18 cellular contexts compared by ENCODE assay signal in genomic region chr17:81957691-81958432, GRCh38. TPM values are rescaled to one million over a fixed set of nuclear protein-coding genes. Genes with fewer than 3 reads are reported as not detected.
DNase-seq lines count a peak whose midpoint lies in the region; ATAC-seq and TF ChIP-seq lines count a peak whose summit lies in the region.
"Had no signal": no experiment of that assay in that cellular context is flagged by ENCODE, and none has a peak within 500 bp of the region (broad histone marks: within the 10 kb centered on the region; RNA-seq: fewer than 3 reads in every experiment).

No MANE protein-coding gene starts in this region.

- H3K79me2 ChIP-seq in osteoblast (ENCODE audit: insufficient read depth, low read length), result no peaks in the 10 kb centered on the region

- no peak overlapping the region for H2AFZ ChIP-seq in osteoblast (ENCODE audit: low read length)
- H2AFZ ChIP-seq: PC-9 had no signal

- no peak for DNase-seq in T-helper 2 cell treated with Interferon-gamma antibody and Interleukin-4, amounts not matched to agents 5 μg/mL and 100 μg/mL, for 36 hours (ENCODE audit: low spot score)
- DNase-seq in T-helper 2 cell (no peak), T-helper 17 cell (no peak), glutamatergic neuron (no peak), osteoblast (ENCODE audit: insufficient read length, low spot score, missing footprints) (peak; percentile 77), SHP77 (lab: John Stamatoyannopoulos, UW) (no peak), globus pallidus (ENCODE audit: low spot score) (no peak), H4 (ENCODE audit: low spot score) (no peak)
- DNase-seq: 8988T, EL, H7, NCI-H187 treated with DMSO at 0.1 percent for 48 hours, NCI-H446 treated with DMSO at 0.1 percent for 48 hours, NCI-H748 treated with DMSO at 0.1 percent for 48 hours, PC-9, Right ventricle myocardium superior had no signal

- H3K4me2 ChIP-seq in osteoblast (ENCODE audit: insufficient read depth, low read length), result no peak overlapping the region
- H3K4me2 ChIP-seq: BLaER1 treated with 17β-estradiol and CSF1 and Interleukin-3, amounts not matched to agents 10 nM and 100 nM; PC-9 had no signal

- no peak for ATAC-seq in T-helper 17 cell

- no peaks in the 10 kb centered on the region for H3K9me3 Mint-ChIP-seq in T-helper 2 cell treated with Interferon-gamma antibody and Interleukin-4, amounts not matched to agents 5 μg/mL and 100 μg/mL, for 36 hours
- H3K9me3 Mint-ChIP-seq in glutamatergic neuron (ENCODE audit: unreplicated experiment), result peaks cover 12% of the 10 kb centered on the region

- H3K27me3 Mint-ChIP-seq in T-helper 2 cell treated with Interferon-gamma antibody and Interleukin-4, amounts not matched to agents 5 μg/mL and 100 μg/mL, for 36 hours (ENCODE audit: low read depth), result peaks cover 28% of the 10 kb centered on the region
- H3K27me3 Mint-ChIP-seq in T-helper 17 cell (peaks cover 11% of the 10 kb centered on the region), glutamatergic neuron (ENCODE audit: unreplicated experiment) (peaks cover 10% of the 10 kb centered on the region)

- H3K4me3 ChIP-seq in osteoblast (ENCODE audit: insufficient read depth, low read length), result no peak overlapping the region
- H3K4me3 ChIP-seq: BLaER1 treated with 17β-estradiol and CSF1 and Interleukin-3, amounts not matched to agents 10 nM and 100 nM; PC-9 had no signal

- no peaks in the 10 kb centered on the region for H3K36me3 Mint-ChIP-seq in T-helper 2 cell treated with Interferon-gamma antibody and Interleukin-4, amounts not matched to agents 5 μg/mL and 100 μg/mL, for 36 hours (ENCODE audit: low read depth)
- H3K36me3 Mint-ChIP-seq in T-helper 17 cell (ENCODE audit: low read depth) (no peaks in the 10 kb centered on the region), glutamatergic neuron (ENCODE audit: unreplicated experiment) (peaks cover 4% of the 10 kb centered on the region)

- H3K27ac Mint-ChIP-seq in T-helper 2 cell treated with Interferon-gamma antibody and Interleukin-4, amounts not matched to agents 5 μg/mL and 100 μg/mL, for 36 hours, result no peak overlapping the region
- no peak overlapping the region for H3K27ac Mint-ChIP-seq in T-helper 17 cell
- no peak overlapping the region for H3K27ac Mint-ChIP-seq in glutamatergic neuron (ENCODE audit: unreplicated experiment)

- peaks cover 3% of the 10 kb centered on the region for H3K4me1 Mint-ChIP-seq in T-helper 2 cell treated with Interferon-gamma antibody and Interleukin-4, amounts not matched to agents 5 μg/mL and 100 μg/mL, for 36 hours (ENCODE audit: low read depth)
- no peaks in the 10 kb centered on the region for H3K4me1 Mint-ChIP-seq in T-helper 17 cell
- peaks cover 8% of the 10 kb centered on the region for H3K4me1 Mint-ChIP-seq in glutamatergic neuron (ENCODE audit: low read depth, unreplicated experiment)

- H3K27ac ChIP-seq in osteoblast (ENCODE audit: low read depth, low read length), result no peak overlapping the region
- H3K27ac ChIP-seq: BLaER1 treated with 17β-estradiol and CSF1 and Interleukin-3, amounts not matched to agents 10 nM and 100 nM; PC-9 had no signal

- TF ChIP-seq CTCF in glutamatergic neuron (IDR thresholded peaks at IDR 0.05; ENCODE audit: partially characterized antibody, unreplicated experiment), result no peak
- TF ChIP-seq CTCF in osteoblast (IDR thresholded peaks at IDR 0.05; ENCODE audit: extremely low read depth, low read depth, low read length), result no peak

- H3K4me3 Mint-ChIP-seq in T-helper 2 cell treated with Interferon-gamma antibody and Interleukin-4, amounts not matched to agents 5 μg/mL and 100 μg/mL, for 36 hours, result peak overlapping the region; percentile 45
- H3K4me3 Mint-ChIP-seq in T-helper 17 cell (peak overlapping the region; percentile 75), glutamatergic neuron (ENCODE audit: unreplicated experiment) (peak overlapping the region; percentile 79)

- H3K36me3 ChIP-seq in osteoblast (ENCODE audit: insufficient read depth, low read length), result no peaks in the 10 kb centered on the region
- H3K36me3 ChIP-seq: BLaER1 treated with 17β-estradiol and CSF1 and Interleukin-3, amounts not matched to agents 10 nM and 100 nM had no signal

- H4K20me1 ChIP-seq in osteoblast (ENCODE audit: insufficient read depth, low read length), result peaks cover 3% of the 10 kb centered on the region

- peaks cover 38% of the 10 kb centered on the region for H3K27me3 ChIP-seq in osteoblast (ENCODE audit: insufficient read depth, low read length)

- H3K4me1 ChIP-seq in osteoblast (ENCODE audit: insufficient read depth, low read length), result no peaks in the 10 kb centered on the region

- H3K9me3 ChIP-seq in T-helper 17 cell (ENCODE audit: control insufficient read depth, low read length, poor library complexity, severe bottlenecking), result no peaks in the 10 kb centered on the region
- H3K9me3 ChIP-seq in osteoblast (ENCODE audit: low read depth, low read length), result no peaks in the 10 kb centered on the region
- H3K9me3 ChIP-seq: BLaER1 treated with 17β-estradiol and CSF1 and Interleukin-3, amounts not matched to agents 10 nM and 100 nM had no signal

RNA-seq across cellular contexts. Expression of gene NOTUM, which starts 3.1 kb away (rescaled TPM):
- not detected for total RNA-seq in T-helper 17 cell
- 39.8 TPM for total RNA-seq in glutamatergic neuron (ENCODE audit: unreplicated experiment)
- total RNA-seq in osteoblast, result 0.72 TPM in 1 of 2 replicates, not detected in the other
- total RNA-seq in H4 (2014; rRNA removed; shearing (Covaris generic)), result 0.06 and 0.45 TPM in 2 replicates
- total RNA-seq: PC-9 had no signal

RNA-seq across cellular contexts. Expression of gene MYADML2, which starts 10.8 kb away (rescaled TPM):
- total RNA-seq in T-helper 17 cell (not detected), glutamatergic neuron (ENCODE audit: unreplicated experiment) (0.69 TPM), osteoblast (not detected in 2 replicates)
- total RNA-seq in H4 (2014; rRNA removed; shearing (Covaris generic)), result not detected in 2 replicates
- total RNA-seq: LHCN-M2, PC-9 had no signal

RNA-seq across cellular contexts. Expression of gene ASPSCR1, which starts 19.6 kb away (rescaled TPM):
- 10 to 100 TPM; 38.1 to 40.1 TPM for total RNA-seq in T-helper 17 cell
- total RNA-seq in glutamatergic neuron (ENCODE audit: unreplicated experiment), result 51.7 TPM
- 33.9 and 35.8 TPM in 2 replicates for total RNA-seq in osteoblast
- 24.9 and 32.5 TPM in 2 replicates for total RNA-seq in H4 (2014; rRNA removed; shearing (Covaris generic))

RNA-seq across cellular contexts. Expression of gene PYCR1, which starts 20.8 kb away (rescaled TPM):
- total RNA-seq in T-helper 17 cell (1 to 10 TPM in 1 of 2 donors, under 1 TPM in 1; 0.72 to 1.9 TPM), glutamatergic neuron (ENCODE audit: unreplicated experiment) (68.1 TPM), osteoblast (121 and 141 TPM in 2 replicates)
- total RNA-seq in H4 (2014; rRNA removed; shearing (Covaris generic)), result 92.4 and 128 TPM in 2 replicates

RNA-seq across cellular contexts. Expression of gene MAFG, which starts 30.3 kb away (rescaled TPM):
- total RNA-seq in T-helper 17 cell, result 10 to 100 TPM; 15.4 to 23.0 TPM
- total RNA-seq in glutamatergic neuron (ENCODE audit: unreplicated experiment), result 30.6 TPM
- 27.1 and 32.6 TPM in 2 replicates for total RNA-seq in osteoblast
- total RNA-seq in H4 (2014; rRNA removed; shearing (Covaris generic)), result 8.7 and 9.3 TPM in 2 replicates

Comparison
In these comparisons a context has a peak if more than half of its experiments do, and no peak if none do; other contexts are left out.
1. RNA of gene NOTUM, which starts 3.1 kb away (total RNA-seq): 39.8 TPM in glutamatergic neuron (single experiment); 0.72 TPM in osteoblast, 0.06 to 0.45 TPM in H4 and not detected in T-helper 17 cell; every median in the first group is over 10 times any median in the second.
2. Peak in every context shown above with its lines, with median percentiles within 50 percentile points of each other: H3K4me3 Mint-ChIP-seq.